Comparison of ENCODE assay signal across 1 cellular context in the genomic region with DNA sequence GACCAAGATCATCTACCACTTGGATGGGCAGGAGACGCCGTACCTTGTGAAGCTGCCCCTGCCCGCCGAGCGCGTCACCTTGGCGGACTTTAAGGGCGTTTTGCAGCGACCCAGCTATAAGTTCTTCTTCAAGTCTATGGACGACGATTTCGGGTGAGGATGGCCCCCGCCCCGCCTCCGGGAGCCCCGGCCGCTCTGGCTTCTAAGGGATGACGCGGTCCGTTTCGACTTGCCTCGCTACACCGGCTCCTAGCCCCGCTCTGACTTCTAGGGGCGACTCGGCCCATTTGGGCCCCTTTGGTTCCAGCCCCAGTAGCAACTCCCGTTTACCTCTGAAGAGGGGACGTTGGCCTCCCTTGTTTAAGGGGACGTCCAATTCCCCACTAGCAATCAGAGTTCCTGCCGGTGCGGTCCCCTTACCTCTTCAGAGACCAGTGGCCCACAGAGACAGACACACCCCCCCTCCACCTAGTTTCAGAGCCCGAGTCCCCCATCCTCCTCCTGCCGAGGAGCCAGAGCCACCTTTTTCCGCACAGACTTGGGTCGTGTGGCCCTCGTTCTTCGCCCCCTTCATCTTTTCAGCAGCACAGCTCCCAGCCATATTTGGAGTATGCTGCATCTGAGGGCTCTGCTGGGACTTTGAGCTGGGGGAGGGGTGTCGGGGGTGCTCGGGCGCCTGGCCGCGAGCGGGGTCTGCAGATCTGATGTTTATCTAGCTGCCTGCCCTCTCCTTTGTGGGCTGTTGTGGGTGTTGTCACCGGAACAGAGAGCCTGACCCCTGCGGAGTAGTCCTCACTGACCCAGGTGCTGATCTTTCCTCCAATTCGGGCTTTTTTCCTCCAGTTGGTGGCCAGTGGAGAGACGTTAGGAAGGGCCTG.
TF ChIP-seq lines count a peak whose summit lies in the region.

No MANE protein-coding gene starts in this region.

TF ChIP-seq in HepG2, 621 proteins besides CTCF, POLR2A, EP300 and RAD21 (continued from another document and continues in another):
- TF ChIP-seq, protein P1, sequence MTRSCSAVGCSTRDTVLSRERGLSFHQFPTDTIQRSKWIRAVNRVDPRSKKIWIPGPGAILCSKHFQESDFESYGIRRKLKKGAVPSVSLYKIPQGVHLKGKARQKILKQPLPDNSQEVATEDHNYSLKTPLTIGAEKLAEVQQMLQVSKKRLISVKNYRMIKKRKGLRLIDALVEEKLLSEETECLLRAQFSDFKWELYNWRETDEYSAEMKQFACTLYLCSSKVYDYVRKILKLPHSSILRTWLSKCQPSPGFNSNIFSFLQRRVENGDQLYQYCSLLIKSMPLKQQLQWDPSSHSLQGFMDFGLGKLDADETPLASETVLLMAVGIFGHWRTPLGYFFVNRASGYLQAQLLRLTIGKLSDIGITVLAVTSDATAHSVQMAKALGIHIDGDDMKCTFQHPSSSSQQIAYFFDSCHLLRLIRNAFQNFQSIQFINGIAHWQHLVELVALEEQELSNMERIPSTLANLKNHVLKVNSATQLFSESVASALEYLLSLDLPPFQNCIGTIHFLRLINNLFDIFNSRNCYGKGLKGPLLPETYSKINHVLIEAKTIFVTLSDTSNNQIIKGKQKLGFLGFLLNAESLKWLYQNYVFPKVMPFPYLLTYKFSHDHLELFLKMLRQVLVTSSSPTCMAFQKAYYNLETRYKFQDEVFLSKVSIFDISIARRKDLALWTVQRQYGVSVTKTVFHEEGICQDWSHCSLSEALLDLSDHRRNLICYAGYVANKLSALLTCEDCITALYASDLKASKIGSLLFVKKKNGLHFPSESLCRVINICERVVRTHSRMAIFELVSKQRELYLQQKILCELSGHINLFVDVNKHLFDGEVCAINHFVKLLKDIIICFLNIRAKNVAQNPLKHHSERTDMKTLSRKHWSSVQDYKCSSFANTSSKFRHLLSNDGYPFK (CRISPR knock-in tag; IDR thresholded peaks at IDR 0.05; ENCODE audit: borderline replicate concordance), result peak; percentile 68
- TF ChIP-seq NAIF1 (CRISPR knock-in tag; IDR thresholded peaks at IDR 0.05; ENCODE audit: borderline replicate concordance), result no peak
- no peak for TF ChIP-seq NPAS2 (CRISPR knock-in tag; IDR thresholded peaks at IDR 0.05; ENCODE audit: borderline replicate concordance)
- TF ChIP-seq, protein P2, sequence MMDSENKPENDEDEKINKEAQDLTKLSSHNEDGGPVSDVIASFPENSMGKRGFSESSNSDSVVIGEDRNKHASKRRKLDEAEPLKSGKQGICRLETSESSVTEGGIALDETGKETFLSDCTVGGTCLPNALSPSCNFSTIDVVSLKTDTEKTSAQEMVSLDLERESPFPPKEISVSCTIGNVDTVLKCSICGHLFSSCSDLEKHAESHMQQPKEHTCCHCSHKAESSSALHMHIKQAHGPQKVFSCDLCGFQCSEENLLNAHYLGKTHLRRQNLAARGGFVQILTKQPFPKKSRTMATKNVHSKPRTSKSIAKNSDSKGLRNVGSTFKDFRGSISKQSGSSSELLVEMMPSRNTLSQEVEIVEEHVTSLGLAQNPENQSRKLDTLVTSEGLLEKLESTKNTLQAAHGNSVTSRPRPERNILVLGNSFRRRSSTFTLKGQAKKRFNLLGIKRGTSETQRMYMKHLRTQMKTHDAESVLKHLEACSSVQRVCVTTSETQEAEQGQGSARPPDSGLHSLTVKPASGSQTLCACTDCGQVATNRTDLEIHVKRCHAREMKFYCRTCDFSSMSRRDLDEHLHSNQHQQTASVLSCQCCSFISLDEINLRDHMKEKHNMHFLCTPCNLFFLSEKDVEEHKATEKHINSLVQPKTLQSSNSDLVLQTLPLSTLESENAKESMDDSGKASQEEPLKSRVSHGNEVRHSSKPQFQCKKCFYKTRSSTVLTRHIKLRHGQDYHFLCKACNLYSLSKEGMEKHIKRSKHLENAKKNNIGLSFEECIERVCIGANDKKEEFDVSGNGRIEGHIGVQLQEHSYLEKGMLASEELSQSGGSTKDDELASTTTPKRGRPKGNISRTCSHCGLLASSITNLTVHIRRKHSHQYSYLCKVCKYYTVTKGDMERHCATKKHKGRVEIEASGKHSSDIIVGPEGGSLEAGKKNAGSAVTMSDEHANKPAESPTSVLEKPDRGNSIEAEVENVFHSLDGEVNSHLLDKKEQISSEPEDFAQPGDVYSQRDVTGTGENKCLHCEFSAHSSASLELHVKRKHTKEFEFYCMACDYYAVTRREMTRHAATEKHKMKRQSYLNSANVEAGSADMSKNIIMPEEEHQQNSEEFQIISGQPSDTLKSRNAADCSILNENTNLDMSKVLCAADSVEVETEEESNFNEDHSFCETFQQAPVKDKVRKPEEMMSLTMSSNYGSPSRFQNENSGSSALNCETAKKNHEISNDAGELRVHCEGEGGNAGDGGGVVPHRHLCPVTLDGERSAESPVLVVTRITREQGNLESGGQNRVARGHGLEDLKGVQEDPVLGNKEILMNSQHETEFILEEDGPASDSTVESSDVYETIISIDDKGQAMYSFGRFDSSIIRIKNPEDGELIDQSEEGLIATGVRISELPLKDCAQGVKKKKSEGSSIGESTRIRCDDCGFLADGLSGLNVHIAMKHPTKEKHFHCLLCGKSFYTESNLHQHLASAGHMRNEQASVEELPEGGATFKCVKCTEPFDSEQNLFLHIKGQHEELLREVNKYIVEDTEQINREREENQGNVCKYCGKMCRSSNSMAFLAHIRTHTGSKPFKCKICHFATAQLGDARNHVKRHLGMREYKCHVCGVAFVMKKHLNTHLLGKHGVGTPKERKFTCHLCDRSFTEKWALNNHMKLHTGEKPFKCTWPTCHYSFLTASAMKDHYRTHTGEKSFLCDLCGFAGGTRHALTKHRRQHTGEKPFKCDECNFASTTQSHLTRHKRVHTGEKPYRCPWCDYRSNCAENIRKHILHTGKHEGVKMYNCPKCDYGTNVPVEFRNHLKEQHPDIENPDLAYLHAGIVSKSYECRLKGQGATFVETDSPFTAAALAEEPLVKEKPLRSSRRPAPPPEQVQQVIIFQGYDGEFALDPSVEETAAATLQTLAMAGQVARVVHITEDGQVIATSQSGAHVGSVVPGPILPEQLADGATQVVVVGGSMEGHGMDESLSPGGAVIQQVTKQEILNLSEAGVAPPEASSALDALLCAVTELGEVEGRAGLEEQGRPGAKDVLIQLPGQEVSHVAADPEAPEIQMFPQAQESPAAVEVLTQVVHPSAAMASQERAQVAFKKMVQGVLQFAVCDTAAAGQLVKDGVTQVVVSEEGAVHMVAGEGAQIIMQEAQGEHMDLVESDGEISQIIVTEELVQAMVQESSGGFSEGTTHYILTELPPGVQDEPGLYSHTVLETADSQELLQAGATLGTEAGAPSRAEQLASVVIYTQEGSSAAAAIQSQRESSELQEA (CRISPR knock-in tag; IDR thresholded peaks at IDR 0.05; ENCODE audit: not compliant biosample characterization), result no peak
- no peak for TF ChIP-seq CBX2 (IDR thresholded peaks at IDR 0.05; ENCODE audit: low read depth, low read length)
- TF ChIP-seq CBX2 (CRISPR knock-in tag; IDR thresholded peaks at IDR 0.05; ENCODE audit: low read depth), result no peak
- TF ChIP-seq, protein P3, sequence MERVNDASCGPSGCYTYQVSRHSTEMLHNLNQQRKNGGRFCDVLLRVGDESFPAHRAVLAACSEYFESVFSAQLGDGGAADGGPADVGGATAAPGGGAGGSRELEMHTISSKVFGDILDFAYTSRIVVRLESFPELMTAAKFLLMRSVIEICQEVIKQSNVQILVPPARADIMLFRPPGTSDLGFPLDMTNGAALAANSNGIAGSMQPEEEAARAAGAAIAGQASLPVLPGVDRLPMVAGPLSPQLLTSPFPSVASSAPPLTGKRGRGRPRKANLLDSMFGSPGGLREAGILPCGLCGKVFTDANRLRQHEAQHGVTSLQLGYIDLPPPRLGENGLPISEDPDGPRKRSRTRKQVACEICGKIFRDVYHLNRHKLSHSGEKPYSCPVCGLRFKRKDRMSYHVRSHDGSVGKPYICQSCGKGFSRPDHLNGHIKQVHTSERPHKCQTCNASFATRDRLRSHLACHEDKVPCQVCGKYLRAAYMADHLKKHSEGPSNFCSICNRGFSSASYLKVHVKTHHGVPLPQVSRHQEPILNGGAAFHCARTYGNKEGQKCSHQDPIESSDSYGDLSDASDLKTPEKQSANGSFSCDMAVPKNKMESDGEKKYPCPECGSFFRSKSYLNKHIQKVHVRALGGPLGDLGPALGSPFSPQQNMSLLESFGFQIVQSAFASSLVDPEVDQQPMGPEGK (CRISPR knock-in tag; IDR thresholded peaks at IDR 0.05), result no peak
- TF ChIP-seq ZNF260 (CRISPR knock-in tag; IDR thresholded peaks at IDR 0.05; ENCODE audit: borderline replicate concordance, low read depth), result no peak
- TF ChIP-seq ZNF136 (CRISPR knock-in tag; IDR thresholded peaks at IDR 0.05; ENCODE audit: low read depth), result no peak
- no peak for TF ChIP-seq ZNF737 (CRISPR knock-in tag; IDR thresholded peaks at IDR 0.05; ENCODE audit: borderline replicate concordance)
- TF ChIP-seq, protein P4, sequence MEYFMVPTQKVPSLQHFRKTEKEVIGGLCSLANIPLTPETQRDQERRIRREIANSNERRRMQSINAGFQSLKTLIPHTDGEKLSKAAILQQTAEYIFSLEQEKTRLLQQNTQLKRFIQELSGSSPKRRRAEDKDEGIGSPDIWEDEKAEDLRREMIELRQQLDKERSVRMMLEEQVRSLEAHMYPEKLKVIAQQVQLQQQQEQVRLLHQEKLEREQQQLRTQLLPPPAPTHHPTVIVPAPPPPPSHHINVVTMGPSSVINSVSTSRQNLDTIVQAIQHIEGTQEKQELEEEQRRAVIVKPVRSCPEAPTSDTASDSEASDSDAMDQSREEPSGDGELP (IDR thresholded peaks at IDR 0.05; ENCODE audit: borderline replicate concordance, low read depth), result no peak
- peak; percentile 63 for TF ChIP-seq RBM39 (IDR thresholded peaks at IDR 0.05; ENCODE audit: low read depth, low read length, poor library complexity, severe bottlenecking)
- TF ChIP-seq, protein P5, sequence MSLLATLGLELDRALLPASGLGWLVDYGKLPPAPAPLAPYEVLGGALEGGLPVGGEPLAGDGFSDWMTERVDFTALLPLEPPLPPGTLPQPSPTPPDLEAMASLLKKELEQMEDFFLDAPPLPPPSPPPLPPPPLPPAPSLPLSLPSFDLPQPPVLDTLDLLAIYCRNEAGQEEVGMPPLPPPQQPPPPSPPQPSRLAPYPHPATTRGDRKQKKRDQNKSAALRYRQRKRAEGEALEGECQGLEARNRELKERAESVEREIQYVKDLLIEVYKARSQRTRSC (CRISPR knock-in tag; IDR thresholded peaks at IDR 0.05; ENCODE audit: low read depth), result no peak
- no peak; the same call in 1 of the 2 replicates for TF ChIP-seq HDAC2 (CRISPR knock-in tag; IDR thresholded peaks at IDR 0.05)
- TF ChIP-seq, protein P6, sequence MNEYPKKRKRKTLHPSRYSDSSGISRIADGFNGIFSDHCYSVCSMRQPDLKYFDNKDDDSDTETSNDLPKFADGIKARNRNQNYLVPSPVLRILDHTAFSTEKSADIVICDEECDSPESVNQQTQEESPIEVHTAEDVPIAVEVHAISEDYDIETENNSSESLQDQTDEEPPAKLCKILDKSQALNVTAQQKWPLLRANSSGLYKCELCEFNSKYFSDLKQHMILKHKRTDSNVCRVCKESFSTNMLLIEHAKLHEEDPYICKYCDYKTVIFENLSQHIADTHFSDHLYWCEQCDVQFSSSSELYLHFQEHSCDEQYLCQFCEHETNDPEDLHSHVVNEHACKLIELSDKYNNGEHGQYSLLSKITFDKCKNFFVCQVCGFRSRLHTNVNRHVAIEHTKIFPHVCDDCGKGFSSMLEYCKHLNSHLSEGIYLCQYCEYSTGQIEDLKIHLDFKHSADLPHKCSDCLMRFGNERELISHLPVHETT (CRISPR knock-in tag; conservative IDR thresholded peaks at IDR 0.05), result no peak
- 0 out of 2 replicates have a peak, but pooled peaks have one; percentile 31 for TF ChIP-seq DNMT1 (CRISPR knock-in tag; IDR thresholded peaks at IDR 0.05)
- TF ChIP-seq, protein P7, sequence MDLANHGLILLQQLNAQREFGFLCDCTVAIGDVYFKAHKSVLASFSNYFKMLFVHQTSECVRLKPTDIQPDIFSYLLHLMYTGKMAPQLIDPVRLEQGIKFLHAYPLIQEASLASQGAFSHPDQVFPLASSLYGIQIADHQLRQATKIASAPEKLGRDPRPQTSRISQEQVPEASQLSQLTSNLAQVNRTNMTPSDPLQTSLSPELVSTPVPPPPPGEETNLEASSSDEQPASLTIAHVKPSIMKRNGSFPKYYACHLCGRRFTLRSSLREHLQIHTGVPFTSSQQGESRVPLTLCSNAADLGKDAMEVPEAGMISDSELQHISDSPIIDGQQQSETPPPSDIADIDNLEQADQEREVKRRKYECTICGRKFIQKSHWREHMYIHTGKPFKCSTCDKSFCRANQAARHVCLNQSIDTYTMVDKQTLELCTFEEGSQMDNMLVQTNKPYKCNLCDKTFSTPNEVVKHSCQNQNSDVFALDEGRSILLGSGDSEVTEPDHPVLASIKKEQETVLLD (CRISPR knock-in tag; IDR thresholded peaks at IDR 0.05; ENCODE audit: low read depth), result no peak
- TF ChIP-seq ZBTB1 (CRISPR knock-in tag; IDR thresholded peaks at IDR 0.05; ENCODE audit: borderline replicate concordance), result no peak
- TF ChIP-seq, protein P8, sequence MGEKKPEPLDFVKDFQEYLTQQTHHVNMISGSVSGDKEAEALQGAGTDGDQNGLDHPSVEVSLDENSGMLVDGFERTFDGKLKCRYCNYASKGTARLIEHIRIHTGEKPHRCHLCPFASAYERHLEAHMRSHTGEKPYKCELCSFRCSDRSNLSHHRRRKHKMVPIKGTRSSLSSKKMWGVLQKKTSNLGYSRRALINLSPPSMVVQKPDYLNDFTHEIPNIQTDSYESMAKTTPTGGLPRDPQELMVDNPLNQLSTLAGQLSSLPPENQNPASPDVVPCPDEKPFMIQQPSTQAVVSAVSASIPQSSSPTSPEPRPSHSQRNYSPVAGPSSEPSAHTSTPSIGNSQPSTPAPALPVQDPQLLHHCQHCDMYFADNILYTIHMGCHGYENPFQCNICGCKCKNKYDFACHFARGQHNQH (CRISPR knock-in tag; IDR thresholded peaks at IDR 0.05), result no peak
- TF ChIP-seq PHB2 (IDR thresholded peaks at IDR 0.05; ENCODE audit: partially characterized antibody), result no peak
- TF ChIP-seq, protein P9, sequence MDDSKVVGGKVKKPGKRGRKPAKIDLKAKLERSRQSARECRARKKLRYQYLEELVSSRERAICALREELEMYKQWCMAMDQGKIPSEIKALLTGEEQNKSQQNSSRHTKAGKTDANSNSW (CRISPR knock-in tag; IDR thresholded peaks at IDR 0.05; ENCODE audit: borderline replicate concordance), result no peak
- TF ChIP-seq, protein P10, sequence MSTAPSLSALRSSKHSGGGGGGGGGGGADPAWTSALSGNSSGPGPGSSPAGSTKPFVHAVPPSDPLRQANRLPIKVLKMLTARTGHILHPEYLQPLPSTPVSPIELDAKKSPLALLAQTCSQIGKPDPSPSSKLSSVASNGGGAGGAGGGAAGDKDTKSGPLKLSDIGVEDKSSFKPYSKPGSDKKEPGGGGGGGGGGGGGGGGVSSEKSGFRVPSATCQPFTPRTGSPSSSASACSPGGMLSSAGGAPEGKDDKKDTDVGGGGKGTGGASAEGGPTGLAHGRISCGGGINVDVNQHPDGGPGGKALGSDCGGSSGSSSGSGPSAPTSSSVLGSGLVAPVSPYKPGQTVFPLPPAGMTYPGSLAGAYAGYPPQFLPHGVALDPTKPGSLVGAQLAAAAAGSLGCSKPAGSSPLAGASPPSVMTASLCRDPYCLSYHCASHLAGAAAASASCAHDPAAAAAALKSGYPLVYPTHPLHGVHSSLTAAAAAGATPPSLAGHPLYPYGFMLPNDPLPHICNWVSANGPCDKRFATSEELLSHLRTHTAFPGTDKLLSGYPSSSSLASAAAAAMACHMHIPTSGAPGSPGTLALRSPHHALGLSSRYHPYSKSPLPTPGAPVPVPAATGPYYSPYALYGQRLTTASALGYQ (CRISPR knock-in tag; IDR thresholded peaks at IDR 0.05), result no peak
